Comparison of ENCODE assay signal across 26 cellular contexts in genomic region chr4:60913646-60914045, GRCh38.
"Had no signal": no experiment of that assay in that cellular context is flagged by ENCODE, and none has a peak within 500 bp of the region (broad histone marks: within the 10 kb centered on the region; RNA-seq: fewer than 3 reads in every experiment).

No MANE protein-coding gene starts in this region.

- H3K36me3 ChIP-seq: colonic mucosa, esophagus squamous epithelium, gastrocnemius medialis, heart right ventricle, left lung, lower lobe of right lung had no signal

- H3K27me3 ChIP-seq: colonic mucosa, esophagus squamous epithelium, gastrocnemius medialis, heart right ventricle, left lung had no signal

- DNase-seq: colonic mucosa; cortex of kidney; effector CD8-positive, alpha-beta T cell; effector memory CD8-positive, alpha-beta T cell; endodermal cell; erythroblast; esophagus squamous epithelium; foreskin fibroblast; gastrocnemius medialis; glutamatergic neuron; head of caudate nucleus; heart right ventricle; hypothalamus; immature natural killer cell; islet precursor cell; kidney; kidney glomerular epithelial cell; left colon; left lung; left ventricle myocardium superior; lower lobe of right lung; mesendoderm; midbrain; naive thymus-derived CD4-positive, alpha-beta T cell had no signal

- H3K9me3 ChIP-seq: colonic mucosa, esophagus squamous epithelium, gastrocnemius medialis, lower lobe of right lung had no signal

- H3K27ac ChIP-seq: colonic mucosa, epithelial cell of prostate, esophagus squamous epithelium, gastrocnemius medialis, heart right ventricle, left lung, lower lobe of right lung had no signal

- H3K4me1 ChIP-seq: colonic mucosa, esophagus squamous epithelium, gastrocnemius medialis, heart right ventricle, left lung, lower lobe of right lung had no signal

- ATAC-seq: effector memory CD8-positive, alpha-beta T cell; esophagus mucosa; gastrocnemius medialis; heart right ventricle; left colon; left lung; left ventricle myocardium superior; lower lobe of right lung; naive thymus-derived CD4-positive, alpha-beta T cell had no signal

- H3K4me3 ChIP-seq: colonic mucosa, esophagus squamous epithelium, gastrocnemius medialis, heart right ventricle, left lung, lower lobe of right lung had no signal

- FAIRE-seq: kidney had no signal
